Comparison of ENCODE assay signal across 20 cellular contexts in genomic region chr7:49778731-49779270, GRCh38. TPM values are rescaled to one million over a fixed set of nuclear protein-coding genes. Genes with fewer than 3 reads are reported as not detected.
DNase-seq lines count a peak whose midpoint lies in the region; ATAC-seq and TF ChIP-seq lines count a peak whose summit lies in the region.
"Had no signal": no experiment of that assay in that cellular context is flagged by ENCODE, and none has a peak within 500 bp of the region (broad histone marks: within the 10 kb centered on the region; RNA-seq: fewer than 3 reads in every experiment).

No MANE protein-coding gene starts in this region.

- peaks cover 13% of the 10 kb centered on the region; the same call in 2 of the 3 replicates for H3K4me1 Mint-ChIP-seq in GM23338
- H3K4me1 Mint-ChIP-seq in activated T-cell treated with anti-CD3 and anti-CD28 coated beads, Interleukin-2, amount 50 U/mL, for 4 hours (ENCODE audit: low read depth), result no peaks in the 10 kb centered on the region

- H4K20me1 ChIP-seq in GM23338 (replicated peaks; ENCODE audit: insufficient read depth), result no peaks in the 10 kb centered on the region

- no peaks in the 10 kb centered on the region for H3K9me2 ChIP-seq in GM23338 (ENCODE audit: insufficient read depth)

- no peaks in the 10 kb centered on the region; the same call in 1 of the 2 replicates for H3K4me1 ChIP-seq in GM23338 (ENCODE audit: insufficient read depth)
- H3K4me1 ChIP-seq: parathyroid adenoma had no signal

- no peaks in the 10 kb centered on the region for H3F3A ChIP-seq in GM23338 (replicated peaks; ENCODE audit: low read depth)

- no peak overlapping the region for H3K4me3 Mint-ChIP-seq in GM23338
- no peak overlapping the region for H3K4me3 Mint-ChIP-seq in activated T-cell treated with anti-CD3 and anti-CD28 coated beads, Interleukin-2, amount 50 U/mL, for 4 hours

- DNase-seq in NOMO-1 (lab: John Stamatoyannopoulos, UW; ENCODE audit: unreplicated experiment in 2 of 2) (peak; percentile 36 to 52), NOMO-1 treated with dmso at 0.1 percent for 144 hours (lab: John Stamatoyannopoulos, UW; ENCODE audit: unreplicated experiment) (no peak), GM23338 (ENCODE audit: low spot score) (no peak), medulla oblongata (ENCODE audit: extremely low spot score) (peak; percentile 43), NCI-H1105 treated with DMSO at 0.1 percent for 48 hours (lab: John Stamatoyannopoulos, UW) (no peak), DMS 273 treated with DMSO at 0.1 percent for 48 hours (lab: John Stamatoyannopoulos, UW) (no peak)
- no peak for DNase-seq in activated T-cell treated with anti-CD3 and anti-CD28 coated beads, Interleukin-2, amount 50 U/mL, for 4 hours
- DNase-seq: amniotic stem cell; cerebellar nuclear complex; DMS53; NCI-H187; NCI-H510A; stimulated activated naive CD4-positive, alpha-beta T cell treated with Interleukin-2 at 50 U/mL for 16 hours; SW 1271; trophoblast cell had no signal

- no peaks in the 10 kb centered on the region for H3K36me3 Mint-ChIP-seq in GM23338 (ENCODE audit: low read depth)
- no peaks in the 10 kb centered on the region for H3K36me3 Mint-ChIP-seq in activated T-cell treated with anti-CD3 and anti-CD28 coated beads, Interleukin-2, amount 50 U/mL, for 4 hours (ENCODE audit: insufficient read depth)

- TF ChIP-seq CTCF in GM23338 (conservative IDR thresholded peaks at IDR 0.05; ENCODE audit: low read depth in 2 of 2), result no peak

- H3K9me3 Mint-ChIP-seq in GM23338, result no peaks in the 10 kb centered on the region; the same call in 2 of the 3 replicates
- H3K9me3 Mint-ChIP-seq in activated T-cell treated with anti-CD3 and anti-CD28 coated beads, Interleukin-2, amount 50 U/mL, for 4 hours, result no peaks in the 10 kb centered on the region

- H3K27ac ChIP-seq in GM23338 (ENCODE audit: low read depth), result no peak overlapping the region
- H3K27ac ChIP-seq: C4-2B, parathyroid adenoma had no signal

- no peak overlapping the region for H3K4me2 ChIP-seq in GM23338

- peak overlapping the region; percentile 94; the same call in 1 of the 2 replicates for H2AFZ ChIP-seq in GM23338
- H2AFZ ChIP-seq: parathyroid adenoma had no signal

- peaks cover 27% of the 10 kb centered on the region for H3K27me3 Mint-ChIP-seq in GM23338 (ENCODE audit: insufficient read depth, low read depth, poor library complexity)
- H3K27me3 Mint-ChIP-seq in activated T-cell treated with anti-CD3 and anti-CD28 coated beads, Interleukin-2, amount 50 U/mL, for 4 hours (ENCODE audit: low read depth), result peaks cover 41% of the 10 kb centered on the region

- ATAC-seq in GM23338, result no peak
- ATAC-seq in HG03558 (IDR thresholded peaks at IDR 0.05; ENCODE audit: extremely low read depth, unreplicated experiment), result peak; percentile 34
- ATAC-seq in activated T-cell treated with anti-CD3 and anti-CD28 coated beads, Interleukin-2, amount 50 U/mL, for 4 hours, result no peak

- no peak overlapping the region for H3K27ac Mint-ChIP-seq in GM23338

- H3K79me2 ChIP-seq in GM23338 (replicated peaks; ENCODE audit: insufficient read depth), result no peaks in the 10 kb centered on the region
- H3K79me2 ChIP-seq: parathyroid adenoma had no signal

- peaks cover 32% of the 10 kb centered on the region for H3K27me3 ChIP-seq in GM23338 (ENCODE audit: insufficient read depth)

- H3K36me3 ChIP-seq in GM23338 (ENCODE audit: insufficient read depth), result no peaks in the 10 kb centered on the region

- no peak overlapping the region for H3K4me3 ChIP-seq in GM23338

TF ChIP-seq in GM23338, 12 proteins besides CTCF, POLR2A, EP300 and RAD21 (continues in another document):
- no peak for TF ChIP-seq ZNF331 (CRISPR knock-in tag; IDR thresholded peaks at IDR 0.05; ENCODE audit: low read depth)
- TF ChIP-seq POLR2AphosphoS5 (IDR thresholded peaks at IDR 0.05; ENCODE audit: low read depth), result no peak
- no peak for TF ChIP-seq REST (IDR thresholded peaks at IDR 0.05; ENCODE audit: unreplicated experiment)
- no peak for TF ChIP-seq STAT1 (IDR thresholded peaks at IDR 0.05; ENCODE audit: unreplicated experiment)
- no peak for TF ChIP-seq NANOG (IDR thresholded peaks at IDR 0.05; ENCODE audit: borderline replicate concordance)
- TF ChIP-seq EZH2phosphoT487 (IDR thresholded peaks at IDR 0.05; ENCODE audit: unreplicated experiment), result no peak
- no peak for TF ChIP-seq EZH2 (IDR thresholded peaks at IDR 0.05; ENCODE audit: low read depth, unreplicated experiment)
- TF ChIP-seq ZNF114 (CRISPR knock-in tag; IDR thresholded peaks at IDR 0.05), result no peak

RNA-seq across cellular contexts. Expression of gene VWC2, which starts 5.4 kb away (rescaled TPM):
- 0.16 and 0.45 TPM in 2 replicates for total RNA-seq in GM23338 (2014; rRNA removed; shearing (Covaris generic))
- polyA plus RNA-seq in GM23338 (2016; fragmentation: Nextera tagmentation; extraction: Ambion mirVana), result 0.15 and 0.16 TPM in 2 replicates
- not detected for total RNA-seq in activated T-cell treated with anti-CD3 and anti-CD28 coated beads, Interleukin-2, amount 50 U/mL, for 4 hours
- total RNA-seq: A172, liver had no signal
- polyA plus RNA-seq: liver had no signal

Comparison
In these comparisons a context has a peak if more than half of its experiments do, and no peak if none do; other contexts are left out.
1. DNase-seq: peak in NOMO-1 (2 of 2) and medulla oblongata (single experiment); none in NOMO-1 treated with dmso at 0.1 percent for 144 hours (single experiment), GM23338 (single experiment), activated T-cell treated with anti-CD3 and anti-CD28 coated beads, Interleukin-2, amount 50 U/mL, for 4 hours (single experiment), NCI-H1105 treated with DMSO at 0.1 percent for 48 hours (single experiment) and DMS 273 treated with DMSO at 0.1 percent for 48 hours (single experiment).